ENCODE assay signal across 19 cellular contexts in the genomic region with DNA sequence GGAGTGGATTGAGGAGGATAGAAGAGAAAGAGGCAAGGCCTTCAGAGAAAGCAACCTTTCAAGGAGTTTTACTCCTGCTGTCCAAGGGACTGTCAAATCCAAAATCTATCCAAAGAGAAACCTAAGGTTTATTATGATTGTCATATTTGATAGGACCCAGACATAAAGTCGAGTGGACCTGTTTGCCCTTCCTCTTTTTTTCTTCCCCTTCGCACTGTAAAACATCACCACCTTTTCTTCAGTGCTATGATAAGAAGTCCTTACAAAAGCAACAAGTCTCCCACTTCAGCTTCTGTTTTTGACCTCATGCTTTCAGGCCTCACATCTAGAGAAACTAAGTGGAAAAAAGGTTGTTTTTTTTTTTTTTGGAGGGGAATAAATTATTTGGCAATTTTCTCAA.
"Had no signal": no experiment of that assay in that cellular context is flagged by ENCODE, and none has a peak within 500 bp of the region (broad histone marks: within the 10 kb centered on the region; RNA-seq: fewer than 3 reads in every experiment).

No MANE protein-coding gene starts in this region.

- H3K4me1 ChIP-seq: colonic mucosa, foreskin keratinocyte, lower lobe of right lung, spleen, stomach, transverse colon had no signal

- H3K36me3 ChIP-seq: colonic mucosa, left ventricle myocardium inferior, lower lobe of right lung, spleen, stomach, thoracic aorta, transverse colon had no signal

- H3K9me3 Mint-ChIP-seq: immature natural killer cell, memory B cell, natural killer cell had no signal

- H3K36me3 Mint-ChIP-seq: immature natural killer cell, memory B cell, natural killer cell had no signal

- H3K9me3 ChIP-seq: colonic mucosa, left ventricle myocardium inferior, lower lobe of right lung, spleen, stomach, thoracic aorta, transverse colon had no signal

- H3K27ac ChIP-seq: colonic mucosa, foreskin keratinocyte, left ventricle myocardium inferior, lower lobe of right lung, spleen, stomach, thoracic aorta, transverse colon had no signal

- H3K27me3 Mint-ChIP-seq: memory B cell had no signal

- H3K4me3 Mint-ChIP-seq: immature natural killer cell, memory B cell, mesothelial cell of epicardium, natural killer cell had no signal

- H3K27ac Mint-ChIP-seq: memory B cell, mesothelial cell of epicardium, natural killer cell had no signal

- H3K4me1 Mint-ChIP-seq: immature natural killer cell, memory B cell, mesothelial cell of epicardium, natural killer cell had no signal

- DNase-seq: colonic mucosa; dermis blood vessel endothelial cell; erythroblast; foreskin keratinocyte; immature natural killer cell; left ventricle myocardium inferior; lower lobe of right lung; natural killer cell; spleen; stimulated activated CD4-positive, alpha-beta T cell treated with anti-CD3 and anti-CD28 coated beads, Interleukin-15, amount 100 ng/mL, for 24 hours; stimulated activated CD4-positive, alpha-beta T cell treated with anti-CD3 and anti-CD28 coated beads, Interleukin-1b, Interleukin-23, amount 100 ng/mL, for 48 hours; stimulated activated CD4-positive, alpha-beta T cell treated with anti-CD3 and anti-CD28 coated beads, Interleukin-4, amount 100 ng/mL, for 24 hours; stimulated activated naive CD4-positive, alpha-beta T cell; stomach; substantia nigra; transverse colon had no signal

- H3K27me3 ChIP-seq: colonic mucosa, foreskin keratinocyte, spleen, stomach, transverse colon had no signal

- H3K4me3 ChIP-seq: colonic mucosa, left ventricle myocardium inferior, lower lobe of right lung, spleen, stomach, thoracic aorta, transverse colon had no signal
